In genomic region chr1:44293761-44294315, GRCh38 we compare ENCODE assay signal across 13 cellular contexts.
DNase-seq lines count a peak whose midpoint lies in the region; ATAC-seq and TF ChIP-seq lines count a peak whose summit lies in the region.
"Had no signal": no experiment of that assay in that cellular context is flagged by ENCODE, and none has a peak within 500 bp of the region (broad histone marks: within the 10 kb centered on the region; RNA-seq: fewer than 3 reads in every experiment).

No MANE protein-coding gene starts in this region.

- H3K4me1 Mint-ChIP-seq in MCF 10A (ENCODE audit: insufficient read depth, unreplicated experiment) = peaks cover 10% of the 10 kb centered on the region
- no peaks in the 10 kb centered on the region for H3K4me1 Mint-ChIP-seq in WTC11
- no peaks in the 10 kb centered on the region for H3K4me1 Mint-ChIP-seq in activated naive CD8-positive, alpha-beta T cell treated with anti-CD3 and anti-CD28 coated beads, Interleukin-2, amount 50 U/mL, for 24 hours

- H3K27me3 ChIP-seq in mammary epithelial cell (ENCODE audit: insufficient read depth, low read length) = no peaks in the 10 kb centered on the region
- no peaks in the 10 kb centered on the region for H3K27me3 ChIP-seq in mesenchymal stem cell (ENCODE audit: control insufficient read depth in 1 of 2, insufficient read depth in 1 of 2, low read length in 2 of 2)
- no peaks in the 10 kb centered on the region for H3K27me3 ChIP-seq in MM.1S (replicated peaks; ENCODE audit: insufficient read depth, low read length)

- H3K4me2 ChIP-seq in mammary epithelial cell (ENCODE audit: insufficient read depth, low read depth, low read length) = no peak overlapping the region
- no peak overlapping the region for H3K4me2 ChIP-seq in mesenchymal stem cell (ENCODE audit: low read length, poor library complexity, severe bottlenecking)
- H3K4me2 ChIP-seq in MM.1S (ENCODE audit: low read depth, low read length) = no peak overlapping the region

- H4K20me1 ChIP-seq in mammary epithelial cell (ENCODE audit: insufficient read depth, low read length) (no peaks in the 10 kb centered on the region), MM.1S (ENCODE audit: insufficient read depth, low read length) (no peaks in the 10 kb centered on the region)

- peak; percentile 59 for DNase-seq in MCF 10A (ENCODE audit: unreplicated experiment)
- DNase-seq in mammary epithelial cell = no peak
- no peak for DNase-seq in WTC11 (ENCODE audit: low spot score)
- peak; percentile 61 to 73 for DNase-seq in left colon
- DNase-seq in mesenchymal stem cell = no peak
- DNase-seq in MM.1S = no peak
- DNase-seq in KG1 (lab: John Stamatoyannopoulos, UW) = no peak
- DNase-seq in activated naive CD8-positive, alpha-beta T cell treated with anti-CD3 and anti-CD28 coated beads, Interleukin-2, amount 50 U/mL, for 24 hours = no peak
- DNase-seq: activated CD4-positive, alpha-beta T cell treated with anti-CD3 and anti-CD28 coated beads for 1 hour; endodermal cell; MV-4-11; stimulated activated CD4-positive, alpha-beta T cell treated with anti-CD3 and anti-CD28 coated beads, Interleukin-15, amount 100 ng/mL, for 24 hours had no signal

- no peak overlapping the region for H3K14ac ChIP-seq in mesenchymal stem cell (ENCODE audit: low read length in 2 of 2)

- no peak overlapping the region for H2BK5ac ChIP-seq in mesenchymal stem cell (ENCODE audit: low read depth, low read length, poor library complexity, severe bottlenecking)

- POLR2A ChIA-PET in MCF 10A (lab: Yijun Ruan, JAX) = interaction anchor here (0.6 to 1.6 kb wide), 2 partner anchors 17 to 929 kb away, joined by 3 to 4 read pairs; no protein-coding TSS in a partner anchor
- POLR2A ChIA-PET in WTC11 (lab: Charles Lee) = no interaction called here

- peaks cover 11% of the 10 kb centered on the region for H3K36me3 ChIP-seq in mammary epithelial cell (ENCODE audit: insufficient read depth, low read length)
- H3K36me3 ChIP-seq in mesenchymal stem cell (ENCODE audit: control insufficient read depth in 1 of 2, insufficient read depth in 2 of 2, low read depth in 1 of 2, low read length in 2 of 2) = peaks cover 58 to 68% of the 10 kb centered on the region in 2 experiments
- H3K36me3 ChIP-seq in MM.1S (replicated peaks; ENCODE audit: insufficient read depth, low read length) = no peaks in the 10 kb centered on the region

- no peak overlapping the region for H2AK5ac ChIP-seq in mesenchymal stem cell (ENCODE audit: low read length, severe bottlenecking)

- H3K9ac ChIP-seq in mammary epithelial cell (ENCODE audit: insufficient read depth, low read length) (no peak overlapping the region), mesenchymal stem cell (ENCODE audit: low read length) (no peak overlapping the region), MM.1S (ENCODE audit: low read length) (no peak overlapping the region)

- H2AFZ ChIP-seq in mammary epithelial cell (ENCODE audit: low read depth, low read length) (no peak overlapping the region), mesenchymal stem cell (ENCODE audit: low read depth, low read length) (no peak overlapping the region), MM.1S (ENCODE audit: low read length) (no peak overlapping the region)

- H3K23ac ChIP-seq in mesenchymal stem cell (ENCODE audit: low read length in 2 of 2) = no peak overlapping the region

- peaks cover 21% of the 10 kb centered on the region for H3K79me1 ChIP-seq in mesenchymal stem cell (replicated peaks; ENCODE audit: low read length, poor library complexity, severe bottlenecking)

- H3K4ac ChIP-seq in mesenchymal stem cell (ENCODE audit: low read depth in 1 of 2, low read length in 2 of 2) = no peak overlapping the region

- no peaks in the 10 kb centered on the region for H3K9me2 ChIP-seq in MM.1S (replicated peaks; ENCODE audit: insufficient read depth, low read length)

- H3K4me1 ChIP-seq in mammary epithelial cell (ENCODE audit: insufficient read depth, low read length) = no peaks in the 10 kb centered on the region
- H3K4me1 ChIP-seq in mesenchymal stem cell (ENCODE audit: control insufficient read depth, insufficient read depth, low read depth, low read length) = no peaks in the 10 kb centered on the region
- H3K4me1 ChIP-seq in MM.1S (ENCODE audit: low read length) = no peaks in the 10 kb centered on the region

- BruUV-seq in MCF 10A (replicated peaks; lab: Mats Ljungman, UMichigan) (no TSS peak), mammary epithelial cell (replicated peaks; lab: Mats Ljungman, UMichigan) (no TSS peak)

- TF ChIP-seq CTCF in MCF 10A (IDR thresholded peaks at IDR 0.05; ENCODE audit: unreplicated experiment) = no peak
- TF ChIP-seq CTCF in mammary epithelial cell (conservative IDR thresholded peaks at IDR 0.05 in 1 of 2, IDR thresholded peaks at IDR 0.05 in 1 of 2; ENCODE audit: extremely low read depth in 1 of 2, insufficient read depth in 1 of 2, low read depth in 1 of 2, low read length in 2 of 2) = no peak
- TF ChIP-seq CTCF in WTC11 (IDR thresholded peaks at IDR 0.05) = no peak
- no peak for TF ChIP-seq CTCF in MM.1S (IDR thresholded peaks at IDR 0.05; ENCODE audit: low read length)

- ATAC-seq in WTC11 (no peak), left colon (peak; percentile 69)
- ATAC-seq in activated naive CD8-positive, alpha-beta T cell treated with anti-CD3 and anti-CD28 coated beads, Interleukin-2, amount 50 U/mL, for 24 hours = no peak

- H3K36me3 Mint-ChIP-seq in MCF 10A (ENCODE audit: insufficient read depth, unreplicated experiment) = peaks cover 35% of the 10 kb centered on the region
- peaks cover 12% of the 10 kb centered on the region for H3K36me3 Mint-ChIP-seq in WTC11
- peaks cover 17% of the 10 kb centered on the region for H3K36me3 Mint-ChIP-seq in activated naive CD8-positive, alpha-beta T cell treated with anti-CD3 and anti-CD28 coated beads, Interleukin-2, amount 50 U/mL, for 24 hours (ENCODE audit: low read depth)

- H3K27ac ChIP-seq in mammary epithelial cell (ENCODE audit: insufficient read depth, low read depth, low read length) (no peak overlapping the region), mesenchymal stem cell (ENCODE audit: low read length, poor library complexity, severe bottlenecking) (no peak overlapping the region), MM.1S (ENCODE audit: low read length) (no peak overlapping the region)

- H3F3A ChIP-seq in MM.1S (ENCODE audit: insufficient read depth, low read length) = no peaks in the 10 kb centered on the region

- no peak overlapping the region for H3K27ac Mint-ChIP-seq in MCF 10A (ENCODE audit: low read depth, unreplicated experiment)
- H3K27ac Mint-ChIP-seq in WTC11 = peak overlapping the region; percentile 49; the same call in 1 of the 2 replicates
- no peak overlapping the region for H3K27ac Mint-ChIP-seq in activated naive CD8-positive, alpha-beta T cell treated with anti-CD3 and anti-CD28 coated beads, Interleukin-2, amount 50 U/mL, for 24 hours
- H3K27ac Mint-ChIP-seq: endodermal cell had no signal

- H3K9me3 ChIP-seq in mammary epithelial cell (replicated peaks; ENCODE audit: insufficient read depth, low read length) = no peaks in the 10 kb centered on the region
- no peaks in the 10 kb centered on the region for H3K9me3 ChIP-seq in mesenchymal stem cell (ENCODE audit: control insufficient read depth, low read length)
- H3K9me3 ChIP-seq in MM.1S (replicated peaks; ENCODE audit: insufficient read depth, low read length) = no peaks in the 10 kb centered on the region

- H3K79me2 ChIP-seq in mammary epithelial cell (ENCODE audit: insufficient read depth, low read length) = no peaks in the 10 kb centered on the region
- H3K79me2 ChIP-seq in MM.1S (ENCODE audit: low read length) = no peaks in the 10 kb centered on the region

- in situ Hi-C loops in mammary epithelial cell (cut with MboI; ENCODE audit: low sequenced_read_pairs in 2 of 2) = no loop called here

- H2BK15ac ChIP-seq in mesenchymal stem cell (ENCODE audit: low read depth, poor library complexity, severe bottlenecking) = no peak overlapping the region

- no peak overlapping the region for H2BK120ac ChIP-seq in mesenchymal stem cell (ENCODE audit: low read depth, low read length)

- no peak overlapping the region for H3K4me3 Mint-ChIP-seq in MCF 10A (ENCODE audit: unreplicated experiment)
- H3K4me3 Mint-ChIP-seq in WTC11 = no peak overlapping the region
- H3K4me3 Mint-ChIP-seq in activated naive CD8-positive, alpha-beta T cell treated with anti-CD3 and anti-CD28 coated beads, Interleukin-2, amount 50 U/mL, for 24 hours = no peak overlapping the region
- H3K4me3 Mint-ChIP-seq: endodermal cell had no signal

- H3K4me3 ChIP-seq in mammary epithelial cell (replicated peaks in 1 of 3; ENCODE audit: insufficient read depth in 1 of 3, low read depth in 2 of 3, low read length in 3 of 3) (no peak overlapping the region), mesenchymal stem cell (ENCODE audit: insufficient read depth in 1 of 2, low read depth in 1 of 2, low read length in 2 of 2) (no peak overlapping the region), MM.1S (ENCODE audit: low read length) (no peak overlapping the region)
- H3K4me3 ChIP-seq: lung had no signal

- CTCF ChIA-PET in MCF 10A (lab: Yijun Ruan, JAX) = interaction anchor here (0.9 to 1.6 kb wide), 2 partner anchors 81 to 359 kb away, joined by 3 to 8 read pairs; no protein-coding TSS in a partner anchor
- CTCF ChIA-PET in mammary epithelial cell (lab: Charles Lee; ENCODE audit: low non-redundant PET) = no interaction called here
- CTCF ChIA-PET in WTC11 (lab: Charles Lee) = interaction anchor here (0.6 to 3.8 kb wide), 29 partner anchors 10 to 359 kb away, joined by 3 to 57 read pairs (median 8); partner anchors contain the start of gene DMAP1

- H3K27me3 Mint-ChIP-seq in MCF 10A (ENCODE audit: insufficient read depth, unreplicated experiment) (no peaks in the 10 kb centered on the region), WTC11 (ENCODE audit: low read depth) (no peaks in the 10 kb centered on the region)
- H3K27me3 Mint-ChIP-seq in activated naive CD8-positive, alpha-beta T cell treated with anti-CD3 and anti-CD28 coated beads, Interleukin-2, amount 50 U/mL, for 24 hours = no peaks in the 10 kb centered on the region

- no peak overlapping the region for H2BK12ac ChIP-seq in mesenchymal stem cell (ENCODE audit: low read length in 2 of 2)

- H3K18ac ChIP-seq in mesenchymal stem cell (ENCODE audit: low read depth in 1 of 2, low read length in 2 of 2) = no peak overlapping the region

- H4K91ac ChIP-seq in mesenchymal stem cell (ENCODE audit: low read length) = no peak overlapping the region

- WGBS in mammary epithelial cell (ENCODE audit: low coverage, missing lambda C conversion rate) = 32% methylated on average over 7 of the region's 9 CpGs
- WGBS in mesenchymal stem cell = 90% methylated on average over 9 of the region's 9 CpGs

- no peak overlapping the region for H4K8ac ChIP-seq in mesenchymal stem cell (ENCODE audit: low read length)

- intact Hi-C loops in MCF 10A (cut with micrococcal nuclease) (no loop called here), mammary epithelial cell (cut with micrococcal nuclease) (no loop called here), left colon (cut with DNase I, micrococcal nuclease) (no loop called here)

- H3K9me3 Mint-ChIP-seq in MCF 10A (ENCODE audit: unreplicated experiment) (no peaks in the 10 kb centered on the region), WTC11 (no peaks in the 10 kb centered on the region)
- H3K9me3 Mint-ChIP-seq in activated naive CD8-positive, alpha-beta T cell treated with anti-CD3 and anti-CD28 coated beads, Interleukin-2, amount 50 U/mL, for 24 hours = no peaks in the 10 kb centered on the region
- H3K9me3 Mint-ChIP-seq: endodermal cell had no signal

- dilution Hi-C loops in mammary epithelial cell (cut with HindIII; ENCODE audit: low sequenced_read_pairs) = no loop called here

Comparison
In these comparisons a context has a peak if more than half of its experiments do, and no peak if none do; other contexts are left out.
1. DNase-seq: peak in MCF 10A (single experiment) and left colon (2 of 2); none in mammary epithelial cell (single experiment), WTC11 (single experiment), mesenchymal stem cell (single experiment), MM.1S (single experiment), KG1 (single experiment) and activated naive CD8-positive, alpha-beta T cell treated with anti-CD3 and anti-CD28 coated beads, Interleukin-2, amount 50 U/mL, for 24 hours (single experiment).